19 cellular contexts compared by ENCODE assay signal in the genomic region with DNA sequence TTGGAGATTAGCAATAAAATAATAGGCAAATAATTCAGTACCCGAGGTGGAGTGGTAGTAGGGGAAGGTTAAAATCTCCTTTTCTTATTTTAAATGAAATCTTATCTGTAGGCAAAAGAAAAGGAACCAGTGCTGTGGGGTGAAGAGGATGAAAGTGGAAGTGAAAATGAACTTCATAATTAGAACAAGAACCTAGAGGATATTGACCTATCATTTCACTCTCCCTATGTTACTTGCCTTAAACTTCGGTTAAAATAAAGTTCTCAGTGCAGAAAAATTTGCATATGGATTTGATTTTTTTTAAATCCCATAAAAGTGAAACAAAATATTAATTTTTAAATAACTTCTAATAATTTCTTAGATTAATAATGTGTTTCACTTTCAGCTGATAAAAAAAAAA.
A peak's percentile ranks its signal among the peaks of the same experiment; 100 is the strongest.
DNase-seq lines count a peak whose midpoint lies in the region; ATAC-seq lines count a peak whose summit lies in the region.
"Had no signal": no experiment of that assay in that cellular context is flagged by ENCODE, and none has a peak within 500 bp of the region (broad histone marks: within the 10 kb centered on the region; RNA-seq: fewer than 3 reads in every experiment).

No MANE protein-coding gene starts in this region.

- intact Hi-C loops in right cardiac atrium (cut with DNase I): no loop called here

- in situ Hi-C loops in G401 (cut with HindIII; ENCODE audit: low sequenced_read_pairs): no loop called here

- H3K9me3 ChIP-seq in right cardiac atrium (ENCODE audit: control insufficient read depth, low read length): no peaks in the 10 kb centered on the region
- H3K9me3 ChIP-seq: heart left ventricle, SJSA1, suprapubic skin had no signal

- H3K4me1 ChIP-seq in right cardiac atrium (ENCODE audit: control insufficient read depth, insufficient read depth, low read length): no peaks in the 10 kb centered on the region
- H3K4me1 ChIP-seq: heart left ventricle, SJSA1, suprapubic skin had no signal

- ATAC-seq in GM19025 (IDR thresholded peaks at IDR 0.05; ENCODE audit: low read depth, unreplicated experiment) (peak; percentile 60), GM21737 (IDR thresholded peaks at IDR 0.05; ENCODE audit: unreplicated experiment) (peak; percentile 81), HG03159 (IDR thresholded peaks at IDR 0.05; ENCODE audit: unreplicated experiment) (peak; percentile 92), HG03039 (IDR thresholded peaks at IDR 0.05; ENCODE audit: unreplicated experiment) (no peak), right cardiac atrium (no peak)
- ATAC-seq: activated CD8-positive, alpha-beta T cell treated with anti-CD3 and anti-CD28 coated beads, Interleukin-2, amount 10 ng/mL, durations not matched to agents 7 days and 5 days; heart left ventricle had no signal

- no peak overlapping the region for H3K27ac ChIP-seq in right cardiac atrium (ENCODE audit: low read length)
- H3K27ac ChIP-seq: GM23248, heart left ventricle, SJSA1, suprapubic skin had no signal

- WGBS in right cardiac atrium: 74% methylated on average over 2 of the region's 2 CpGs

- DNase-seq in OCI-M1 (lab: John Stamatoyannopoulos, UW) (peak; percentile 55), right cardiac atrium (no peak), G401 (ENCODE audit: low spot score) (no peak)
- no peak for DNase-seq in effector CD8-positive, alpha-beta T cell (lab: John Stamatoyannopoulos, UW)
- DNase-seq: activated CD4-positive, CD25-positive, alpha-beta regulatory T cell; activated CD8-positive, alpha-beta T cell treated with anti-CD3 and anti-CD28 coated beads, Interleukin-2, amount 10 ng/mL, durations not matched to agents 7 days and 5 days; activated naive CD4-positive, alpha-beta T cell treated with anti-CD3 and anti-CD28 coated beads, Interleukin-2, amount 50 U/mL, for 16 hours; activated T-cell treated with anti-CD3 and anti-CD28 coated beads, Interleukin-2, amount 50 U/mL, for 48 hours; GM23248; heart left ventricle; NCI-H1048; NCI-H2081; NCI-H510A treated with DMSO at 0.1 percent for 48 hours had no signal

- H3K27me3 ChIP-seq in right cardiac atrium (ENCODE audit: control insufficient read depth, insufficient read depth): no peaks in the 10 kb centered on the region
- H3K27me3 ChIP-seq: heart left ventricle, SJSA1, suprapubic skin had no signal

- no peak overlapping the region for H3K4me3 ChIP-seq in right cardiac atrium (ENCODE audit: low read length)
- H3K4me3 ChIP-seq: GM23248, heart left ventricle, SJSA1, suprapubic skin had no signal

Comparison
In these comparisons a context has a peak if more than half of its experiments do, and no peak if none do; other contexts are left out.
1. ATAC-seq: peak in GM19025 (single experiment), GM21737 (single experiment) and HG03159 (single experiment); none in HG03039 (single experiment) and right cardiac atrium (0 of 2).